16 cellular contexts compared by ENCODE assay signal in genomic region chr4:2297606-2298517, GRCh38. TPM values are rescaled to one million over a fixed set of nuclear protein-coding genes. Genes with fewer than 3 reads are reported as not detected.
DNase-seq lines count a peak whose midpoint lies in the region; ATAC-seq and TF ChIP-seq lines count a peak whose summit lies in the region.
"Had no signal": no experiment of that assay in that cellular context is flagged by ENCODE, and none has a peak within 500 bp of the region (broad histone marks: within the 10 kb centered on the region; RNA-seq: fewer than 3 reads in every experiment).

No MANE protein-coding gene starts in this region.

- intact Hi-C loops in activated naive CD4-positive, alpha-beta T cell treated with anti-CD3 and anti-CD28 coated beads for 36 hours (cut with micrococcal nuclease), result no loop called here
- intact Hi-C loops in stomach (cut with DNase I; ENCODE audit: low total_unique reads), result no loop called here

- H3K27ac ChIP-seq in stomach, result no peak overlapping the region
- H3K27ac ChIP-seq: left ventricle myocardium inferior had no signal

- CTCF ChIA-PET in activated naive CD4-positive, alpha-beta T cell treated with anti-CD3 and anti-CD28 coated beads for 36 hours (lab: Charles Lee), result no interaction called here

- peaks cover 3% of the 10 kb centered on the region for H3K9me3 Mint-ChIP-seq in activated naive CD4-positive, alpha-beta T cell treated with anti-CD3 and anti-CD28 coated beads for 36 hours
- H3K9me3 Mint-ChIP-seq in activated naive CD4-positive, alpha-beta T cell treated with anti-CD3 and anti-CD28 coated beads, Interleukin-2, amount 50 U/mL, for 72 hours, result no peaks in the 10 kb centered on the region
- peaks cover 0 to 4% (median 0%) of the 10 kb centered on the region in 9 donors for H3K9me3 Mint-ChIP-seq in naive thymus-derived CD8-positive, alpha-beta T cell
- peaks cover 11% of the 10 kb centered on the region for H3K9me3 Mint-ChIP-seq in HFFc6

- POLR2A ChIA-PET in naive thymus-derived CD8-positive, alpha-beta T cell (lab: Charles Lee), result interaction anchor here (1.3 to 5.0 kb wide), 5 partner anchors 12 to 69 kb away, joined by 5 to 32 read pairs (median 8); partner anchors contain the start of genes HAUS3, MXD4 and POLN

- no peak overlapping the region for H3K4me3 Mint-ChIP-seq in activated naive CD4-positive, alpha-beta T cell treated with anti-CD3 and anti-CD28 coated beads for 36 hours
- H3K4me3 Mint-ChIP-seq in naive thymus-derived CD8-positive, alpha-beta T cell, result peak overlapping the region; percentile 61 to 89 (median 82)
- no peak overlapping the region; the same call in 1 of the 2 replicates for H3K4me3 Mint-ChIP-seq in HFFc6

- no peak overlapping the region for H3K4me3 ChIP-seq in stomach
- H3K4me3 ChIP-seq: left ventricle myocardium inferior had no signal

- H3K4me1 Mint-ChIP-seq in activated naive CD4-positive, alpha-beta T cell treated with anti-CD3 and anti-CD28 coated beads for 36 hours (ENCODE audit: low read depth), result peaks cover 20% of the 10 kb centered on the region
- peaks cover 23 to 55% (median 47%) of the 10 kb centered on the region in 4 donors for H3K4me1 Mint-ChIP-seq in naive thymus-derived CD8-positive, alpha-beta T cell
- H3K4me1 Mint-ChIP-seq in HFFc6 (ENCODE audit: low read depth), result peaks cover 5% of the 10 kb centered on the region

- peaks cover 0 to 3% (median 0%) of the 10 kb centered on the region in 4 donors for H3K9me3 ChIP-seq in stomach

- peak; percentile 41 for DNase-seq in activated naive CD4-positive, alpha-beta T cell treated with anti-CD3 and anti-CD28 coated beads for 36 hours
- no peak for DNase-seq in activated naive CD4-positive, alpha-beta T cell treated with anti-CD3 and anti-CD28 coated beads, Interleukin-2, amount 50 U/mL, for 16 hours
- no peak for DNase-seq in activated naive CD4-positive, alpha-beta T cell treated with anti-CD3 and anti-CD28 coated beads, Interleukin-2, amount 50 U/mL, for 72 hours (ENCODE audit: low spot score in 2 of 2)
- DNase-seq in naive thymus-derived CD8-positive, alpha-beta T cell, result peak in 3 of 10 donors; percentile 27 to 32 (median 29)
- DNase-seq in stomach (no peak), dedifferentiated amniotic fluid mesenchymal stem cell (ENCODE audit: extremely low spot score) (no peak), HFFc6 (no peak), islet precursor cell (no peak)
- DNase-seq: activated CD4-positive, alpha-beta T cell treated with anti-CD3 and anti-CD28 coated beads, Interleukin-2, amount 50 U/mL, for 1 hour; amniotic stem cell; erythroblast; hippocampal formation; KBM-7; left ventricle myocardium inferior; NCI-H146; NCI-H524 treated with DMSO at 0.1 percent for 48 hours had no signal

- peak overlapping the region; percentile 10 for H3K27ac Mint-ChIP-seq in activated naive CD4-positive, alpha-beta T cell treated with anti-CD3 and anti-CD28 coated beads for 36 hours
- peak overlapping the region; percentile 28 to 62 for H3K27ac Mint-ChIP-seq in activated naive CD4-positive, alpha-beta T cell treated with anti-CD3 and anti-CD28 coated beads, Interleukin-2, amount 50 U/mL, for 72 hours
- H3K27ac Mint-ChIP-seq in naive thymus-derived CD8-positive, alpha-beta T cell, result peak overlapping the region; percentile 79 to 97 (median 94)
- no peak overlapping the region for H3K27ac Mint-ChIP-seq in HFFc6

- H3K4me1 ChIP-seq in stomach, result peaks cover 0 to 2% (median 0%) of the 10 kb centered on the region in 4 donors

- peak; percentile 30 to 49 for ATAC-seq in activated naive CD4-positive, alpha-beta T cell treated with anti-CD3 and anti-CD28 coated beads, Interleukin-2, amount 50 U/mL, for 72 hours
- ATAC-seq in naive thymus-derived CD8-positive, alpha-beta T cell, result peak in 1 of 2 donors; percentile 19

- TF ChIP-seq CTCF in stomach (IDR thresholded peaks at IDR 0.05), result no peak
- no peak for TF ChIP-seq CTCF in HFFc6 (IDR thresholded peaks at IDR 0.05)

- no peaks in the 10 kb centered on the region for H3K27me3 Mint-ChIP-seq in activated naive CD4-positive, alpha-beta T cell treated with anti-CD3 and anti-CD28 coated beads for 36 hours (ENCODE audit: low read depth)
- H3K27me3 Mint-ChIP-seq in naive thymus-derived CD8-positive, alpha-beta T cell, result no peaks in the 10 kb centered on the region
- H3K27me3 Mint-ChIP-seq in HFFc6 (ENCODE audit: insufficient read depth), result peaks cover 27% of the 10 kb centered on the region

- H3K36me3 ChIP-seq in stomach, result peaks cover 0 to 7% (median 0%) of the 10 kb centered on the region in 4 donors

- TF ChIP-seq POLR2A in stomach (IDR thresholded peaks at IDR 0.05), result no peak

- TF ChIP-seq EP300 in stomach (IDR thresholded peaks at IDR 0.05), result no peak

- H3K27me3 ChIP-seq in stomach, result no peaks in the 10 kb centered on the region

- peaks cover 2% of the 10 kb centered on the region for H3K36me3 Mint-ChIP-seq in activated naive CD4-positive, alpha-beta T cell treated with anti-CD3 and anti-CD28 coated beads for 36 hours (ENCODE audit: low read depth)
- H3K36me3 Mint-ChIP-seq in activated naive CD4-positive, alpha-beta T cell treated with anti-CD3 and anti-CD28 coated beads, Interleukin-2, amount 50 U/mL, for 72 hours, result no peaks in the 10 kb centered on the region
- H3K36me3 Mint-ChIP-seq in naive thymus-derived CD8-positive, alpha-beta T cell, result peaks cover 0 to 5% (median 0%) of the 10 kb centered on the region in 3 donors
- H3K36me3 Mint-ChIP-seq in HFFc6 (ENCODE audit: low read depth), result peaks cover 8% of the 10 kb centered on the region

- 88 to 93% (median 90%) methylated on average over 39 of the region's 39 CpGs for WGBS in stomach, 5 donors

RNA-seq across cellular contexts. Expression of gene MXD4, which starts 36.0 kb away (rescaled TPM):
- total RNA-seq in activated naive CD4-positive, alpha-beta T cell treated with anti-CD3 and anti-CD28 coated beads for 36 hours, result 1 to 10 TPM; 2.3 to 2.7 TPM
- 10 to 100 TPM in 1 of 2 donors, 1 to 10 TPM in 1; 5.1 to 10.6 TPM for total RNA-seq in activated naive CD4-positive, alpha-beta T cell treated with anti-CD3 and anti-CD28 coated beads, Interleukin-2, amount 50 U/mL, for 72 hours
- 10 to 100 TPM; 41.9 to 44.2 TPM for total RNA-seq in naive thymus-derived CD8-positive, alpha-beta T cell
- 10 to 100 TPM; 15.6 to 30.0 (median 20.5) TPM for polyA plus RNA-seq in naive thymus-derived CD8-positive, alpha-beta T cell
- total RNA-seq in stomach, result 100 to 1,000 TPM in 1 of 5 donors, 10 to 100 TPM in 4; 22.8 to 114 (median 48.7) TPM
- polyA plus RNA-seq in stomach, result 10 to 100 TPM; 19.1 to 49.4 (median 30.1) TPM
- total RNA-seq in HFFc6 (2021; fragmentation: NEBNext Ultra II Directional; extraction: Animal tissue kit (Norgen Biotek cat#: 25700)), result 10 to 100 TPM; 56.5 to 81.8 (median 60.3) TPM

RNA-seq across cellular contexts. Expression of gene HAUS3, which starts 55.9 kb away (rescaled TPM):
- total RNA-seq in activated naive CD4-positive, alpha-beta T cell treated with anti-CD3 and anti-CD28 coated beads for 36 hours, result 10 to 100 TPM; 18.0 to 18.1 TPM
- total RNA-seq in activated naive CD4-positive, alpha-beta T cell treated with anti-CD3 and anti-CD28 coated beads, Interleukin-2, amount 50 U/mL, for 72 hours, result 10 to 100 TPM; 22.1 to 24.9 TPM
- 10 to 100 TPM; 28.4 to 30.1 TPM for total RNA-seq in naive thymus-derived CD8-positive, alpha-beta T cell
- 10 to 100 TPM; 16.3 to 22.2 (median 18.8) TPM for polyA plus RNA-seq in naive thymus-derived CD8-positive, alpha-beta T cell
- total RNA-seq in stomach, result 10 to 100 TPM in 4 of 5 donors, 1 to 10 TPM in 1; 7.6 to 37.4 (median 17.5) TPM
- 1 to 10 TPM; 5.5 to 7.4 (median 6.8) TPM for polyA plus RNA-seq in stomach
- total RNA-seq in HFFc6 (2021; fragmentation: NEBNext Ultra II Directional; extraction: Animal tissue kit (Norgen Biotek cat#: 25700)), result 10 to 100 TPM in 2 of 6 experiments, 1 to 10 TPM in 4; 6.9 to 10.8 (median 8.6) TPM

RNA-seq across cellular contexts. Expression of gene POLN, which starts 55.9 kb away (rescaled TPM):
- total RNA-seq in activated naive CD4-positive, alpha-beta T cell treated with anti-CD3 and anti-CD28 coated beads for 36 hours, result 1 to 10 TPM in 1 of 2 experiments, under 1 TPM in 1; 0.91 to 1.3 TPM
- total RNA-seq in activated naive CD4-positive, alpha-beta T cell treated with anti-CD3 and anti-CD28 coated beads, Interleukin-2, amount 50 U/mL, for 72 hours, result 1 to 10 TPM; 1.8 to 7.3 TPM
- total RNA-seq in naive thymus-derived CD8-positive, alpha-beta T cell, result 1 to 10 TPM; 2.9 to 3.8 TPM
- under 1 TPM in 2 of 3 donors, not detected in 1; 0.44 to 0.55 TPM for polyA plus RNA-seq in naive thymus-derived CD8-positive, alpha-beta T cell
- total RNA-seq in stomach, result 1 to 10 TPM in 2 of 5 donors, under 1 TPM in 1, not detected in 2; 0.29 to 5.1 (median 1.4) TPM
- polyA plus RNA-seq in stomach, result 1 to 10 TPM in 2 of 3 donors, under 1 TPM in 1; 0.90 to 1.7 (median 1.3) TPM
- total RNA-seq in HFFc6 (2021; fragmentation: NEBNext Ultra II Directional; extraction: Animal tissue kit (Norgen Biotek cat#: 25700)), result 1 to 10 TPM; 1.5 to 3.4 (median 2.2) TPM

Comparison
In these comparisons a context has a peak if more than half of its experiments do, and no peak if none do; other contexts are left out.
1. H3K4me3 Mint-ChIP-seq: peak in naive thymus-derived CD8-positive, alpha-beta T cell (10 of 10); none in activated naive CD4-positive, alpha-beta T cell treated with anti-CD3 and anti-CD28 coated beads for 36 hours (single experiment) and HFFc6 (single experiment).